8 cellular contexts compared by ENCODE assay signal in genomic region chr19:48362716-48363499, GRCh38. TPM values are rescaled to one million over a fixed set of nuclear protein-coding genes. Genes with fewer than 3 reads are reported as not detected.
DNase-seq lines count a peak whose midpoint lies in the region; ATAC-seq, FAIRE-seq and TF ChIP-seq lines count a peak whose summit lies in the region.

No MANE protein-coding gene starts in this region.

- H3K9me3 ChIP-seq in A673 (ENCODE audit: low read depth, low read length, poor library complexity, severe bottlenecking) (no peaks in the 10 kb centered on the region), iPS-20b (ENCODE audit: insufficient read depth, low read depth, low read length) (no peaks in the 10 kb centered on the region)

- H3K27me3 Mint-ChIP-seq in WTC11 (ENCODE audit: low read depth), result peaks cover 10% of the 10 kb centered on the region

- DNase-seq in A673 (ENCODE audit: low spot score) (peak; percentile 98), NCI-H2196 treated with DMSO at 0.1 percent for 48 hours (lab: John Stamatoyannopoulos, UW; ENCODE audit: unreplicated experiment) (peak; percentile 95), WTC11 (ENCODE audit: low spot score) (peak; percentile 98), bronchial epithelial cell (ENCODE audit: low read depth) (peak; percentile 90)

- peaks cover 9% of the 10 kb centered on the region for H3K4me1 ChIP-seq in A673 (ENCODE audit: insufficient read depth, low read length, poor library complexity, severe bottlenecking)
- H3K4me1 ChIP-seq in iPS-20b (ENCODE audit: insufficient read depth, low read length), result peaks cover 3% of the 10 kb centered on the region; the same call in 1 of the 2 replicates

- POLR2A ChIA-PET in A673 (lab: Charles Lee; ENCODE audit: low non-redundant PET) (no interaction called here), WTC11 (lab: Charles Lee) (interaction anchor here (0.8 to 2.0 kb wide), 10 partner anchors 9 to 159 kb away, joined by 3 to 13 read pairs (median 4); partner anchors contain the start of gene KDELR1)

- peaks cover 9% of the 10 kb centered on the region for H3K4me1 Mint-ChIP-seq in WTC11

- H3K27me3 ChIP-seq in A673 (replicated peaks; ENCODE audit: insufficient read depth, low read depth, low read length, poor library complexity) (no peaks in the 10 kb centered on the region), bronchial epithelial cell (ENCODE audit: control insufficient read depth, insufficient read depth, low read length) (no peaks in the 10 kb centered on the region), iPS-20b (ENCODE audit: insufficient read depth, low read length) (peaks cover 6% of the 10 kb centered on the region; the same call in 1 of the 2 replicates)

- peaks cover 10% of the 10 kb centered on the region for H3K36me3 Mint-ChIP-seq in WTC11

- intact Hi-C loops in A673 (cut with micrococcal nuclease; ENCODE audit: unreplicated experiment), result no loop called here

- TF ChIP-seq CTCF in A673 (conservative IDR thresholded peaks at IDR 0.05; ENCODE audit: low read depth, low read length) (no peak), WTC11 (IDR thresholded peaks at IDR 0.05) (no peak), bronchial epithelial cell (IDR thresholded peaks at IDR 0.05; ENCODE audit: insufficient read depth, low read length, severe bottlenecking) (no peak)

- H3K9me3 Mint-ChIP-seq in WTC11, result no peaks in the 10 kb centered on the region

- no TSS peak for BruUV-seq in A673 (replicated peaks; lab: Mats Ljungman, UMichigan)

- H3K4me3 ChIP-seq in A673 (ENCODE audit: low read depth, low read length, poor library complexity, severe bottlenecking), result peak overlapping the region; percentile 46
- peak overlapping the region; percentile 51 for H3K4me3 ChIP-seq in bronchial epithelial cell (ENCODE audit: low read depth, low read length)
- H3K4me3 ChIP-seq in iPS-20b (ENCODE audit: low read length), result peak overlapping the region; percentile 82
- peak overlapping the region; percentile 40 to 63 (median 51) for H3K4me3 ChIP-seq in skin epidermis

- CTCF ChIA-PET in A673 (lab: Charles Lee), result interaction anchor here (0.6 to 2.0 kb wide), 5 partner anchors 12 to 127 kb away, joined by 3 to 15 read pairs (median 4); partner anchors contain the start of gene KDELR1
- CTCF ChIA-PET in WTC11 (lab: Charles Lee), result interaction anchor here (0.8 to 4.8 kb wide), 21 partner anchors 9 to 226 kb away, joined by 3 to 80 read pairs (median 10); partner anchors contain the start of genes GRIN2D, GRWD1 and KDELR1

- peak overlapping the region; percentile 81 for H3K4me3 Mint-ChIP-seq in WTC11

- H3K27ac ChIP-seq in A673 (ENCODE audit: low read depth, low read length, poor library complexity, severe bottlenecking), result peak overlapping the region; percentile 82
- peak overlapping the region; percentile 75 for H3K27ac ChIP-seq in iPS-20b (ENCODE audit: low read length)
- peak overlapping the region; percentile 57 to 98 (median 91) for H3K27ac ChIP-seq in skin epidermis

- H3K27ac Mint-ChIP-seq in WTC11, result peak overlapping the region; percentile 97

- ATAC-seq in GM18861 (IDR thresholded peaks at IDR 0.05; ENCODE audit: unreplicated experiment) (peak; percentile 39), HG03135 (IDR thresholded peaks at IDR 0.05; ENCODE audit: unreplicated experiment) (peak; percentile 56), WTC11 (peak; percentile 80)

- peak overlapping the region; percentile 91 for H3K9ac ChIP-seq in iPS-20b (ENCODE audit: low read depth, low read length)

- FAIRE-seq in bronchial epithelial cell (lab: Jason Lieb, UNC), result peak; percentile 40

- H3K36me3 ChIP-seq in A673 (ENCODE audit: insufficient read depth, low read length, poor library complexity, severe bottlenecking), result no peaks in the 10 kb centered on the region
- no peaks in the 10 kb centered on the region for H3K36me3 ChIP-seq in bronchial epithelial cell (ENCODE audit: control insufficient read depth, insufficient read depth, low read length)
- H3K36me3 ChIP-seq in iPS-20b (ENCODE audit: insufficient read depth, low read depth, low read length), result no peaks in the 10 kb centered on the region

TF ChIP-seq in WTC11, 78 proteins besides CTCF, POLR2A, EP300 and RAD21:
- TF ChIP-seq TEAD1 (CRISPR knock-in tag; IDR thresholded peaks at IDR 0.05) (peak; percentile 66; the same call in 1 of the 2 replicates), SP1 (CRISPR knock-in tag; conservative IDR thresholded peaks at IDR 0.05) (peak; percentile 63; the same call in 1 of the 2 replicates), IRF2 (CRISPR knock-in tag; IDR thresholded peaks at IDR 0.05; ENCODE audit: borderline replicate concordance, low read depth) (no peak), GABPB1 (CRISPR knock-in tag; IDR thresholded peaks at IDR 0.05) (no peak; the same call in 1 of the 2 replicates), TEAD4 (CRISPR knock-in tag; IDR thresholded peaks at IDR 0.05) (peak; percentile 79; the same call in 1 of the 2 replicates), ZNF396 (CRISPR knock-in tag; IDR thresholded peaks at IDR 0.05; ENCODE audit: borderline replicate concordance) (no peak), ZBTB21 (CRISPR knock-in tag; IDR thresholded peaks at IDR 0.05; ENCODE audit: borderline replicate concordance) (0 out of 2 replicates have a peak, but pooled peaks have one; percentile 38)

RNA-seq across cellular contexts. Expression of gene TMEM143, which starts 0.8 kb away (rescaled TPM):
- total RNA-seq in A673 (2021), result 7.5 and 7.9 TPM in 2 replicates
- total RNA-seq in WTC11 (2021), result 20.2 to 29.6 TPM (median 27.0 TPM) in 3 replicates
- total RNA-seq in bronchial epithelial cell, result 0.79 and 1.4 TPM in 2 replicates

RNA-seq across cellular contexts. Expression of gene SYNGR4, which starts 1.3 kb away (rescaled TPM):
- total RNA-seq in A673 (2021) (0.50 TPM in 1 of 2 replicates, not detected in the other), WTC11 (2021) (not detected in 3 replicates), bronchial epithelial cell (not detected in 2 replicates)

RNA-seq across cellular contexts. Expression of gene KDELR1, which starts 28.4 kb away (rescaled TPM):
- total RNA-seq in A673 (2021) (197 and 200 TPM in 2 replicates), WTC11 (2021) (207 to 226 TPM (median 223 TPM) in 3 replicates), bronchial epithelial cell (27.9 and 30.6 TPM in 2 replicates)

RNA-seq across cellular contexts. Expression of gene GRIN2D, which starts 30.6 kb away (rescaled TPM):
- total RNA-seq in A673 (2021), result 10.4 and 11.4 TPM in 2 replicates
- total RNA-seq in WTC11 (2021), result 23.0 to 27.8 TPM (median 25.3 TPM) in 3 replicates
- under 0.01 TPM in 1 of 2 replicates, not detected in the other for total RNA-seq in bronchial epithelial cell

RNA-seq across cellular contexts. Expression of gene EMP3, which starts 37.6 kb away (rescaled TPM):
- 170 and 187 TPM in 2 replicates for total RNA-seq in A673 (2021)
- total RNA-seq in WTC11 (2021), result 8.9 to 11.1 TPM (median 10.4 TPM) in 3 replicates
- 2.8 and 9.0 TPM in 2 replicates for total RNA-seq in bronchial epithelial cell

Comparison
In these comparisons a context has a peak if more than half of its experiments do, and no peak if none do; other contexts are left out.
1. Peak in every context shown above with its lines: DNase-seq, ATAC-seq, H3K4me3 ChIP-seq and H3K27ac ChIP-seq.